Comparison of ENCODE assay signal across 15 cellular contexts in the genomic region with DNA sequence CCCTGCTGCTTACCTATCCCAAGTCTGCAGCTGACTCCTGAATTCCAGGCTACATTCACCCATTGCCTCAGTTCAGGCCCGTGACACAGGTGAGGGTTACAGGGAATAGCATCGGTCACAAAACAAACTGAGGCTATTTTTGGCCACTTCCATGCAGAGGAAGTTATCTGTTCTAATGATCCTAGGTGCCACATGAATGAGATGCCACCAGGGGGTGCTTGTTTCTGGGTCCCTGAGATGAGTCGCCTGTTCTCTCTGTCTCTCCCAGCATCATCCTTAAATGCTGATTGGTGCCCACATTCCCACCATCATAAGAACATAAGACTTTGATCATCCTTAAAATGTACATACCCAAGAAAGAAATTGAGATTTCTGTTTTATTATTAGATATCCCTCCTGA.
"Had no signal": no experiment of that assay in that cellular context is flagged by ENCODE, and none has a peak within 500 bp of the region (broad histone marks: within the 10 kb centered on the region; RNA-seq: fewer than 3 reads in every experiment).

No MANE protein-coding gene starts in this region.

- H3K27me3 Mint-ChIP-seq: central memory CD8-positive, alpha-beta T cell; effector memory CD8-positive, alpha-beta T cell had no signal

- ATAC-seq: effector memory CD8-positive, alpha-beta T cell; left lobe of liver; mucosa of descending colon; naive thymus-derived CD8-positive, alpha-beta T cell; sciatic nerve had no signal

- H3K4me3 ChIP-seq: mucosa of descending colon, prostate gland had no signal

- H3K4me1 Mint-ChIP-seq: activated naive CD4-positive, alpha-beta T cell treated with anti-CD3 and anti-CD28 coated beads, Interleukin-2, amount 50 U/mL, for 24 hours; central memory CD8-positive, alpha-beta T cell; naive thymus-derived CD8-positive, alpha-beta T cell had no signal

- H3K27ac ChIP-seq: prostate gland had no signal

- H3K9me3 ChIP-seq: mucosa of descending colon, prostate gland had no signal

- H3K36me3 ChIP-seq: prostate gland had no signal

- H3K36me3 Mint-ChIP-seq: activated naive CD4-positive, alpha-beta T cell treated with anti-CD3 and anti-CD28 coated beads, Interleukin-2, amount 50 U/mL, for 24 hours; brain; naive thymus-derived CD8-positive, alpha-beta T cell had no signal

- H3K9me3 Mint-ChIP-seq: activated naive CD4-positive, alpha-beta T cell treated with anti-CD3 and anti-CD28 coated beads, Interleukin-2, amount 50 U/mL, for 24 hours had no signal

- DNase-seq: effector memory CD8-positive, alpha-beta T cell; erythroblast; mammary epithelial cell; mucosa of descending colon; naive thymus-derived CD8-positive, alpha-beta T cell; occipital lobe; stimulated activated naive CD4-positive, alpha-beta T cell treated with Interleukin-2 at 50 U/mL for 16 hours; trophoblast cell had no signal

- H3K27ac Mint-ChIP-seq: activated naive CD4-positive, alpha-beta T cell treated with anti-CD3 and anti-CD28 coated beads, Interleukin-2, amount 50 U/mL, for 24 hours; brain; effector memory CD8-positive, alpha-beta T cell; naive thymus-derived CD8-positive, alpha-beta T cell; T-helper 1 cell treated with Interleukin-12 subunit alpha and Interleukin-12 subunit beta and Interleukin-4 antibody, amounts not matched to agents 30 μg/mL and 1 μg/mL, for 36 hours had no signal

- H3K4me3 Mint-ChIP-seq: activated naive CD4-positive, alpha-beta T cell treated with anti-CD3 and anti-CD28 coated beads, Interleukin-2, amount 50 U/mL, for 24 hours; brain; central memory CD8-positive, alpha-beta T cell; effector memory CD8-positive, alpha-beta T cell; naive thymus-derived CD8-positive, alpha-beta T cell; T-helper 1 cell treated with Interleukin-12 subunit alpha and Interleukin-12 subunit beta and Interleukin-4 antibody, amounts not matched to agents 30 μg/mL and 1 μg/mL, for 36 hours had no signal
